Comparison of ENCODE assay signal across 1 cellular context in the genomic region with DNA sequence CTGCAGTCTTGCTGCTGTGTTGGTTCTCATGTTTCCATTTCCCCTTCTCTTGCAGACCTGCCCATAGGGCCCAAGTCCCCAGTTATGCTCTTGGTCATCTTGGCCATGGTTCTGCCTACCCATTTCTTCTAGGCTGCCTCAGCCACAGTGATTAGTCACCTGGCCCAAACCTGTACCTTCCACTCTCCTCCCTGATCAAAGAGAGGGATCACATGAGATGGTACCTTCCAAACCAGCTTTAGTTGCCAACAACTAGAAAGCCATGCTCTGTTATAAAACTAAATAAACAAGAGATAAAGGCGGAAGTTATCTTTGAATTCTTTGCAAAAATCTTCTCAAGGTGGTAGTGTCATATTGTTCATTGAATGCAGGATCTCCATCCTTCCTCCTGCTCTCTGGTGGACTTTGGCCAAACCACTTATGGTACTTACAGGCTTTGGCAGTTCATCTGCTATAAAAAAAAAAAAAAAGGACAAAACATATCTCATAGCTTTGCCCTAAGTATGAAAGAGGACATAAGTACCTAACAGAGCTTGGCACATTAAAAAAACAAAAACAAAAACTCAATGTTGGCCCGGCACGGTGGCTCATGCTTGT.
TF ChIP-seq lines count a peak whose summit lies in the region.

No MANE protein-coding gene starts in this region.

TF ChIP-seq in HEK293T, 16 proteins besides CTCF, POLR2A, EP300 and RAD21 (continued from another document):
- TF ChIP-seq SP1 (IDR thresholded peaks at IDR 0.05): no peak
- TF ChIP-seq NFRKB (IDR thresholded peaks at IDR 0.05): no peak
- TF ChIP-seq L3MBTL2 (conservative IDR thresholded peaks at IDR 0.05): no peak
TF ChIP-seq in HEK293T: peak in this region for 0.
